ENCODE assay signal across 25 cellular contexts in the genomic region with DNA sequence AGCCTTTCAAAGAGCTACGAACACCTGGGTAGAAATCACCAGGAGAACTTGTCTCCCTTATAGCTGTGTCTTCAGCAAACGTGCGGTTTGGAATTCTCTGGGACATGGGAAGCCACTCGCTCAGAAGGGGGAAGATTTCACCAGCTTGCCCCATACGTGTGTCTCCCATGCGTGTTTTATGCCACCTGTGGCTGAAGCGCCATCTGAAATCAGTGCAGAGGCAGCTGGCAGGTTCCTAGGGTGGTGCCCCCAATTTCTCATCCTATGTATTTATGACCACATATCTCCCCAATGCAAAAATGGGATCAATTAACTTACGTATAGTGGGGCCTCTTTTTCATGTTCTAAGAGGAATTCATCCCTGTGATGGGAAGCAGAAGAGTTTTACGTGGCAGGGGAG.
"Had no signal": no experiment of that assay in that cellular context is flagged by ENCODE, and none has a peak within 500 bp of the region (broad histone marks: within the 10 kb centered on the region; RNA-seq: fewer than 3 reads in every experiment).

No MANE protein-coding gene starts in this region.

- H3K27ac ChIP-seq: coronary artery, esophagus muscularis mucosa, foreskin keratinocyte, heart left ventricle, hepatocyte, left lung, parathyroid adenoma, prostate gland, right atrium auricular region, thoracic aorta, tibial nerve had no signal

- H3K27me3 Mint-ChIP-seq: naive thymus-derived CD8-positive, alpha-beta T cell had no signal

- H3K4me3 Mint-ChIP-seq: naive thymus-derived CD8-positive, alpha-beta T cell; stimulated activated effector memory CD8-positive, alpha-beta T cell treated with anti-CD3 and anti-CD28 coated beads, Interleukin-12 subunit alpha, Interleukin-12 subunit beta, amount 100 ng/mL, for 72 hours had no signal

- H3K27me3 ChIP-seq: foreskin keratinocyte, gastroesophageal sphincter, hepatocyte, left lung, right atrium auricular region, tibial nerve, upper lobe of left lung had no signal

- H3K36me3 ChIP-seq: gastroesophageal sphincter, left lung, prostate gland, right atrium auricular region, thoracic aorta, tibial nerve, upper lobe of left lung had no signal

- H3K9me3 Mint-ChIP-seq: naive thymus-derived CD8-positive, alpha-beta T cell; stimulated activated effector memory CD8-positive, alpha-beta T cell treated with anti-CD3 and anti-CD28 coated beads, Interleukin-12 subunit alpha, Interleukin-12 subunit beta, amount 100 ng/mL, for 72 hours had no signal

- H2AFZ ChIP-seq: hepatocyte, parathyroid adenoma had no signal

- H3K4me1 ChIP-seq: foreskin keratinocyte, gastroesophageal sphincter, heart left ventricle, left lung, parathyroid adenoma, prostate gland, right atrium auricular region, tibial nerve had no signal

- H3K27ac Mint-ChIP-seq: stimulated activated effector memory CD8-positive, alpha-beta T cell treated with anti-CD3 and anti-CD28 coated beads, Interleukin-12 subunit alpha, Interleukin-12 subunit beta, amount 100 ng/mL, for 72 hours had no signal

- DNase-seq: dermis blood vessel endothelial cell; effector memory CD4-positive, alpha-beta T cell; foreskin keratinocyte; kidney; mesendoderm; naive thymus-derived CD8-positive, alpha-beta T cell; occipital lobe; stimulated activated CD4-positive, alpha-beta T cell treated with anti-CD3 and anti-CD28 coated beads, Interleukin-2, amount 100 ng/mL, for 24 hours; stimulated activated CD4-positive, alpha-beta T cell treated with anti-CD3 and anti-CD28 coated beads, Interleukin-4, amount 100 ng/mL, for 24 hours; stimulated activated naive CD4-positive, alpha-beta T cell treated with Interleukin-2 at 50 U/mL for 16 hours; substantia nigra had no signal

- H3K4me3 ChIP-seq: coronary artery, esophagus muscularis mucosa, gastroesophageal sphincter, heart left ventricle, hepatocyte, left lung, prostate gland, right atrium auricular region, thoracic aorta, tibial nerve, upper lobe of left lung had no signal

- H3K9me3 ChIP-seq: esophagus muscularis mucosa, gastroesophageal sphincter, heart left ventricle, left lung, prostate gland, right atrium auricular region, thoracic aorta, tibial nerve, upper lobe of left lung had no signal

- H3K4me2 ChIP-seq: hepatocyte had no signal

- H3K36me3 Mint-ChIP-seq: naive thymus-derived CD8-positive, alpha-beta T cell; stimulated activated effector memory CD8-positive, alpha-beta T cell treated with anti-CD3 and anti-CD28 coated beads, Interleukin-12 subunit alpha, Interleukin-12 subunit beta, amount 100 ng/mL, for 72 hours had no signal

- H3K4me1 Mint-ChIP-seq: stimulated activated effector memory CD8-positive, alpha-beta T cell treated with anti-CD3 and anti-CD28 coated beads, Interleukin-12 subunit alpha, Interleukin-12 subunit beta, amount 100 ng/mL, for 72 hours had no signal

- H3K79me2 ChIP-seq: hepatocyte, parathyroid adenoma had no signal

- ATAC-seq: foreskin keratinocyte; gastroesophageal sphincter; heart left ventricle; left lung; naive thymus-derived CD8-positive, alpha-beta T cell; sciatic nerve had no signal
